In the genomic region with DNA sequence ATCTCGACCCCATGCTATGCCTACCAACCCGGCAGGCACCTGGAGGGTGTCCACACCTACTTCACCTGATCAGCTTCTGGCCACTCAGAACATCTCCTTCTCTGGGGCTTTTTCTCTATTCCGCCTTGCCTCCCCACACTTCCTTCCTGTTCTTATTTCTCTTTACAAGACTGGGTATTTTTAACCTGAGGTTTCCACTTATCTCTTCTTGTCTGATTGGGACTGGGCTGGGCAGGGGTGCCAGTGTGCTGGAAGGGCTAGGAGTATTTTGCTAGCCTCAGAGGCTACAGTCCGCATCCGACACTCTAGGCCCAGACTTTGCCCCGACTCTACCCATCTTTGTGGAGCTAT, we compare ENCODE assay signal across 12 cellular contexts. TPM values are rescaled to one million over a fixed set of nuclear protein-coding genes. Genes with fewer than 3 reads are reported as not detected.
DNase-seq lines count a peak whose midpoint lies in the region; ATAC-seq and TF ChIP-seq lines count a peak whose summit lies in the region.
"Had no signal": no experiment of that assay in that cellular context is flagged by ENCODE, and none has a peak within 500 bp of the region (broad histone marks: within the 10 kb centered on the region; RNA-seq: fewer than 3 reads in every experiment).

No MANE protein-coding gene starts in this region.

- no peak for TF ChIP-seq CTCF in OCI-LY3 (IDR thresholded peaks at IDR 0.05; ENCODE audit: low read depth, low read length)
- no peak for TF ChIP-seq CTCF in left ventricle myocardium inferior (IDR thresholded peaks at IDR 0.05; ENCODE audit: borderline replicate concordance)

- no peaks in the 10 kb centered on the region for H3K9me3 ChIP-seq in CD4-positive, alpha-beta memory T cell (ENCODE audit: control insufficient read depth in 1 of 2, low read length in 2 of 2)
- H3K9me3 ChIP-seq in OCI-LY3 (ENCODE audit: insufficient read depth, low read length) = no peaks in the 10 kb centered on the region
- H3K9me3 ChIP-seq in duodenal mucosa (ENCODE audit: control insufficient read depth in 1 of 2, low read length in 2 of 2) = no peaks in the 10 kb centered on the region
- H3K9me3 ChIP-seq in left ventricle myocardium inferior (replicated peaks) = no peaks in the 10 kb centered on the region
- H3K9me3 ChIP-seq: adrenal gland, right lobe of liver, thyroid gland had no signal

- CTCF ChIA-PET in CD4-positive, alpha-beta memory T cell (lab: Charles Lee; ENCODE audit: partially characterized antibody) = interaction anchor here (0.9 to 16.7 kb wide), 7 partner anchors 8 to 72 kb away, joined by 3 to 199 read pairs (median 4); no protein-coding TSS in a partner anchor

- no peaks in the 10 kb centered on the region for H3K79me2 ChIP-seq in OCI-LY3 (ENCODE audit: low read length)

- no peak overlapping the region for H3K9ac ChIP-seq in OCI-LY3 (ENCODE audit: low read length)
- peak overlapping the region in 1 of 2 donors; percentile 7 for H3K9ac ChIP-seq in duodenal mucosa (ENCODE audit: low read depth in 1 of 2, low read length in 2 of 2)

- peak overlapping the region; percentile 54; the same call in 1 of the 2 replicates for H2AFZ ChIP-seq in OCI-LY3 (ENCODE audit: low read depth, low read length)

- H3K36me3 Mint-ChIP-seq in CD4-positive, alpha-beta memory T cell = no peaks in the 10 kb centered on the region

- POLR2A ChIA-PET in CD4-positive, alpha-beta memory T cell (lab: Charles Lee; ENCODE audit: partially characterized antibody) = interaction anchor here (0.6 to 8.4 kb wide), 10 partner anchors 9 to 72 kb away, joined by 3 to 95 read pairs (median 5); a partner anchor contains a TSS

- DNase-seq in CD4-positive, alpha-beta memory T cell = peak; percentile 37 to 76 (median 57)
- DNase-seq in EL (no peak), left ventricle myocardium inferior (no peak), kidney tubule cell (ENCODE audit: low spot score) (no peak), DMS 273 treated with DMSO at 0.1 percent for 48 hours (lab: John Stamatoyannopoulos, UW) (no peak)
- DNase-seq: adrenal gland, NCI-H510A treated with DMSO at 0.1 percent for 48 hours, right lobe of liver, thyroid gland had no signal

- intact Hi-C loops in CD4-positive, alpha-beta memory T cell (cut with micrococcal nuclease) = loop anchor here (2.0 kb wide), 1 partner anchor 27 kb away; no protein-coding TSS in a partner anchor
- intact Hi-C loops in left ventricle myocardium inferior (cut with micrococcal nuclease) = no loop called here

- peaks cover 0 to 2% (median 0%) of the 10 kb centered on the region in 8 donors for H3K9me3 Mint-ChIP-seq in CD4-positive, alpha-beta memory T cell

- no peaks in the 10 kb centered on the region for H3K27me3 ChIP-seq in CD4-positive, alpha-beta memory T cell (ENCODE audit: insufficient read depth, low read length)
- no peaks in the 10 kb centered on the region for H3K27me3 ChIP-seq in OCI-LY3 (ENCODE audit: low read depth, low read length)
- H3K27me3 ChIP-seq in duodenal mucosa (ENCODE audit: control insufficient read depth in 1 of 2, insufficient read depth in 2 of 2, low read length in 2 of 2) = no peaks in the 10 kb centered on the region
- peaks cover 7% of the 10 kb centered on the region for H3K27me3 ChIP-seq in left ventricle myocardium inferior (ENCODE audit: low read depth)
- H3K27me3 ChIP-seq: adrenal gland, right lobe of liver, thyroid gland had no signal

- ATAC-seq in GM19467 (IDR thresholded peaks at IDR 0.05; ENCODE audit: unreplicated experiment) = peak; percentile 48

- peak overlapping the region in 7 of 8 donors; percentile 63 to 87 (median 81) for H3K4me3 Mint-ChIP-seq in CD4-positive, alpha-beta memory T cell

- peak overlapping the region; percentile 28; the same call in 1 of the 2 replicates for H3K4me2 ChIP-seq in OCI-LY3 (ENCODE audit: low read length)

- H3K27me3 Mint-ChIP-seq in CD4-positive, alpha-beta memory T cell = no peaks in the 10 kb centered on the region

- peak overlapping the region; percentile 14 for H3K27ac ChIP-seq in CD4-positive, alpha-beta memory T cell (ENCODE audit: low read depth, low read length)
- H3K27ac ChIP-seq in OCI-LY3 (ENCODE audit: low read length) (no peak overlapping the region), duodenal mucosa (ENCODE audit: low read depth, low read length) (no peak overlapping the region), left ventricle myocardium inferior (replicated peaks) (no peak overlapping the region)
- H3K27ac ChIP-seq: adrenal gland, thyroid gland had no signal

- peak overlapping the region in 1 of 2 donors; percentile 41 for H3K4me3 ChIP-seq in CD4-positive, alpha-beta memory T cell (ENCODE audit: low read length in 2 of 2)
- no peak overlapping the region for H3K4me3 ChIP-seq in OCI-LY3 (ENCODE audit: low read length)
- H3K4me3 ChIP-seq in duodenal mucosa (ENCODE audit: low read depth in 1 of 2, low read length in 2 of 2) = peak overlapping the region; percentile 19 to 28
- H3K4me3 ChIP-seq in left ventricle myocardium inferior = no peak overlapping the region
- H3K4me3 ChIP-seq: adrenal gland, right lobe of liver, thyroid gland had no signal

- peaks cover 38 to 64% (median 51%) of the 10 kb centered on the region in 4 donors for H3K4me1 Mint-ChIP-seq in CD4-positive, alpha-beta memory T cell

- peaks cover 50% of the 10 kb centered on the region for H3K4me1 ChIP-seq in CD4-positive, alpha-beta memory T cell (ENCODE audit: insufficient read depth, low read length)
- H3K4me1 ChIP-seq in OCI-LY3 (ENCODE audit: low read length) = peaks cover 22% of the 10 kb centered on the region
- peaks cover 31 to 32% of the 10 kb centered on the region in 2 donors for H3K4me1 ChIP-seq in duodenal mucosa (ENCODE audit: control insufficient read depth in 1 of 2, insufficient read depth in 2 of 2, low read length in 2 of 2)
- peaks cover 10% of the 10 kb centered on the region for H3K4me1 ChIP-seq in left ventricle myocardium inferior
- H3K4me1 ChIP-seq: right lobe of liver, thyroid gland had no signal

- peak overlapping the region; percentile 82 to 97 (median 93) for H3K27ac Mint-ChIP-seq in CD4-positive, alpha-beta memory T cell

- H4K20me1 ChIP-seq in OCI-LY3 (ENCODE audit: insufficient read depth, low read length) = no peaks in the 10 kb centered on the region

- no peaks in the 10 kb centered on the region for H3K36me3 ChIP-seq in CD4-positive, alpha-beta memory T cell (ENCODE audit: insufficient read depth, low read length)
- no peaks in the 10 kb centered on the region for H3K36me3 ChIP-seq in OCI-LY3 (replicated peaks; ENCODE audit: low read depth, low read length)
- no peaks in the 10 kb centered on the region for H3K36me3 ChIP-seq in duodenal mucosa (ENCODE audit: control insufficient read depth in 1 of 2, insufficient read depth in 2 of 2, low read length in 2 of 2)
- no peaks in the 10 kb centered on the region for H3K36me3 ChIP-seq in left ventricle myocardium inferior
- H3K36me3 ChIP-seq: adrenal gland, right lobe of liver, thyroid gland had no signal

RNA-seq across cellular contexts. Expression of a gene that starts 26.2 kb away (rescaled TPM):
- total RNA-seq in CD4-positive, alpha-beta memory T cell = 10 to 100 TPM; 64.2 to 68.6 TPM
- polyA plus RNA-seq in CD4-positive, alpha-beta memory T cell = 10 to 100 TPM; 13.1 to 28.4 TPM
- total RNA-seq in left ventricle myocardium inferior = 19.2 TPM

RNA-seq across cellular contexts. Expression of a gene that starts 26.4 kb away (rescaled TPM):
- 10 to 100 TPM; 62.0 to 64.2 TPM for total RNA-seq in CD4-positive, alpha-beta memory T cell
- polyA plus RNA-seq in CD4-positive, alpha-beta memory T cell = 100 to 1,000 TPM; 153 to 202 TPM
- total RNA-seq in left ventricle myocardium inferior = 217 TPM

Comparison
In these comparisons a context has a peak if more than half of its experiments do, and no peak if none do; other contexts are left out.
1. DNase-seq: peak in CD4-positive, alpha-beta memory T cell (5 of 5); none in EL (single experiment), left ventricle myocardium inferior (single experiment), kidney tubule cell (single experiment) and DMS 273 treated with DMSO at 0.1 percent for 48 hours (single experiment).
2. H3K4me3 ChIP-seq: peak in duodenal mucosa (2 of 2); none in OCI-LY3 (single experiment) and left ventricle myocardium inferior (single experiment).